Comparison of ENCODE assay signal across 11 cellular contexts in genomic region chr3:168093790-168094189, GRCh38. TPM values are rescaled to one million over a fixed set of nuclear protein-coding genes. Genes with fewer than 3 reads are reported as not detected.
DNase-seq lines count a peak whose midpoint lies in the region; ATAC-seq lines count a peak whose summit lies in the region.
"Had no signal": no experiment of that assay in that cellular context is flagged by ENCODE, and none has a peak within 500 bp of the region (broad histone marks: within the 10 kb centered on the region; RNA-seq: fewer than 3 reads in every experiment).

No MANE protein-coding gene starts in this region.

- H3K9ac ChIP-seq in HUES48 (ENCODE audit: low read depth, low read length) = no peak overlapping the region
- H3K9ac ChIP-seq in adipocyte (ENCODE audit: low read length) = peak overlapping the region; percentile 91
- no peak overlapping the region; the same call in 1 of the 2 replicates for H3K9ac ChIP-seq in iPS-20b (ENCODE audit: low read depth, low read length)

- H3K27me3 Mint-ChIP-seq in stimulated activated naive B cell treated with anti-CD40 and anti-IgM and Interleukin-4, amounts not matched to agents 10 μg/mL and 1 μg/mL and 100 μg/mL, for 72 hours = no peaks in the 10 kb centered on the region

- DNase-seq in adipocyte (ENCODE audit: low read depth) (no peak), posterior vena cava (ENCODE audit: low spot score) (no peak), NCI-H1930 (lab: John Stamatoyannopoulos, UW) (no peak), superior temporal gyrus (ENCODE audit: extremely low spot score) (no peak), dedifferentiated amniotic fluid mesenchymal stem cell (ENCODE audit: extremely low spot score) (no peak)
- DNase-seq in stimulated activated naive B cell treated with anti-CD40 and anti-IgM and Interleukin-4, amounts not matched to agents 10 μg/mL and 1 μg/mL and 100 μg/mL, for 72 hours = no peak
- DNase-seq: activated naive CD4-positive, alpha-beta T cell treated with anti-CD3 and anti-CD28 coated beads, Interleukin-2, amount 10 ng/mL, durations not matched to agents 7 days and 5 days; NCI-H1436 treated with DMSO at 0.1 percent for 48 hours had no signal

- no peak overlapping the region for H3K27ac Mint-ChIP-seq in stimulated activated naive B cell treated with anti-CD40 and anti-IgM and Interleukin-4, amounts not matched to agents 10 μg/mL and 1 μg/mL and 100 μg/mL, for 72 hours
- H3K27ac Mint-ChIP-seq: activated naive CD4-positive, alpha-beta T cell treated with anti-CD3 and anti-CD28 coated beads, Interleukin-2, amount 10 ng/mL, durations not matched to agents 7 days and 5 days; T-helper 2 cell treated with Interferon-gamma antibody and Interleukin-4, amounts not matched to agents 5 μg/mL and 100 μg/mL, for 36 hours had no signal

- H3K9me3 Mint-ChIP-seq in stimulated activated naive B cell treated with anti-CD40 and anti-IgM and Interleukin-4, amounts not matched to agents 10 μg/mL and 1 μg/mL and 100 μg/mL, for 72 hours = no peaks in the 10 kb centered on the region
- H3K9me3 Mint-ChIP-seq: activated naive CD4-positive, alpha-beta T cell treated with anti-CD3 and anti-CD28 coated beads, Interleukin-2, amount 10 ng/mL, durations not matched to agents 7 days and 5 days; T-helper 2 cell treated with Interferon-gamma antibody and Interleukin-4, amounts not matched to agents 5 μg/mL and 100 μg/mL, for 36 hours had no signal

- H3K27me3 ChIP-seq in HUES48 (ENCODE audit: control insufficient read depth, insufficient read depth, low read length) (no peaks in the 10 kb centered on the region), adipocyte (replicated peaks; ENCODE audit: control insufficient read depth, insufficient read depth, low read length) (no peaks in the 10 kb centered on the region), iPS-20b (ENCODE audit: insufficient read depth, low read length) (no peaks in the 10 kb centered on the region)

- no peaks in the 10 kb centered on the region for H3K36me3 ChIP-seq in HUES48 (ENCODE audit: control insufficient read depth, insufficient read depth, low read length)
- no peaks in the 10 kb centered on the region for H3K36me3 ChIP-seq in adipocyte (ENCODE audit: control insufficient read depth, insufficient read depth, low read length, severe bottlenecking)
- no peaks in the 10 kb centered on the region for H3K36me3 ChIP-seq in iPS-20b (ENCODE audit: insufficient read depth, low read depth, low read length)

- no peak for ATAC-seq in stimulated activated naive B cell treated with anti-CD40 and anti-IgM and Interleukin-4, amounts not matched to agents 10 μg/mL and 1 μg/mL and 100 μg/mL, for 72 hours (replicated peaks)

- peak overlapping the region; percentile 41 to 52 for H3K4me3 Mint-ChIP-seq in stimulated activated naive B cell treated with anti-CD40 and anti-IgM and Interleukin-4, amounts not matched to agents 10 μg/mL and 1 μg/mL and 100 μg/mL, for 72 hours
- H3K4me3 Mint-ChIP-seq: activated naive CD4-positive, alpha-beta T cell treated with anti-CD3 and anti-CD28 coated beads, Interleukin-2, amount 10 ng/mL, durations not matched to agents 7 days and 5 days had no signal

- H3K4me1 ChIP-seq in HUES48 (ENCODE audit: control insufficient read depth, insufficient read depth, low read length) (peaks cover 55% of the 10 kb centered on the region), adipocyte (ENCODE audit: control insufficient read depth, insufficient read depth, low read length) (peaks cover 39% of the 10 kb centered on the region), iPS-20b (ENCODE audit: insufficient read depth, low read length) (peaks cover 35% of the 10 kb centered on the region)

- H3K4me3 ChIP-seq in HUES48 (ENCODE audit: low read depth, low read length) (peak overlapping the region; percentile 97), adipocyte (ENCODE audit: low read length) (peak overlapping the region; percentile 99), iPS-20b (ENCODE audit: low read length) (peak overlapping the region; percentile 80)

- intact Hi-C loops in posterior vena cava (cut with DNase I) = no loop called here

- peaks cover 16 to 40% of the 10 kb centered on the region in 2 donors for H3K4me1 Mint-ChIP-seq in stimulated activated naive B cell treated with anti-CD40 and anti-IgM and Interleukin-4, amounts not matched to agents 10 μg/mL and 1 μg/mL and 100 μg/mL, for 72 hours

- H3K36me3 Mint-ChIP-seq in stimulated activated naive B cell treated with anti-CD40 and anti-IgM and Interleukin-4, amounts not matched to agents 10 μg/mL and 1 μg/mL and 100 μg/mL, for 72 hours = peaks cover 0 to 6% of the 10 kb centered on the region in 2 donors
- H3K36me3 Mint-ChIP-seq: activated naive CD4-positive, alpha-beta T cell treated with anti-CD3 and anti-CD28 coated beads, Interleukin-2, amount 10 ng/mL, durations not matched to agents 7 days and 5 days had no signal

- H3K9me3 ChIP-seq in HUES48 (ENCODE audit: control insufficient read depth, insufficient read depth, low read length) (no peaks in the 10 kb centered on the region), adipocyte (ENCODE audit: control insufficient read depth, low read length) (no peaks in the 10 kb centered on the region), iPS-20b (ENCODE audit: insufficient read depth, low read depth, low read length) (no peaks in the 10 kb centered on the region)

- no peak overlapping the region for H3K27ac ChIP-seq in HUES48 (ENCODE audit: low read depth, low read length)
- H3K27ac ChIP-seq in iPS-20b (ENCODE audit: low read length) = no peak overlapping the region

RNA-seq across cellular contexts. Expression of gene GOLIM4, which starts 1.9 kb away (rescaled TPM):
- 10 to 100 TPM; 42.8 to 44.0 TPM for total RNA-seq in posterior vena cava
